ENCODE assay signal across 11 cellular contexts in the genomic region with DNA sequence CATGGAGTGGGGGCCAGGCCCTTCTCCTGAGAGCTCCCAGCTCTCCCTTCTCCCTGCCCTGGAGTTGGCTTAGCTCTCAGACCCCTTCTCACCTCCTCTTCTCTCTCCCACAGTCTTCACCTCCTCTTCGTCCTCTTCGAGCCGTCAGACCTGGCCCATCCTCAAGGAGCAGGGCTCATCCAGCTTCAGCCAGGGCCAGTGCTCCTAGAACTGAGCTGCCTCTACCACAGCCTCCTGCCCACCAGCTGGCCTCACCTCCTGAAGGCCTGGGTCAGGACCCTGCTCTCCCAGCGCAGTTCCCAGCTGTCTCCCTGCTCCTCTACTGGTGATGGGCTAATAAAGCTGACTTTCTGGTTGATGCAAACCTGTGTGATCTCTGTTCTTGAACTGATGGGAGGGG. TPM values are rescaled to one million over a fixed set of nuclear protein-coding genes. Genes with fewer than 3 reads are reported as not detected.
"Had no signal": no experiment of that assay in that cellular context is flagged by ENCODE, and none has a peak within 500 bp of the region (broad histone marks: within the 10 kb centered on the region; RNA-seq: fewer than 3 reads in every experiment).

No MANE protein-coding gene starts in this region.

RNA-seq across cellular contexts. Expression of a gene that starts 34.1 kb away (rescaled TPM):
- total RNA-seq: hepatocyte, kidney epithelial cell, left ventricle myocardium superior, occipital lobe, osteocyte, posterior vena cava, thyroid gland, ureter, uterus had no signal
- polyA plus RNA-seq: heart right ventricle, hepatocyte, mammary epithelial cell had no signal
